21 cellular contexts compared by ENCODE assay signal in the genomic region with DNA sequence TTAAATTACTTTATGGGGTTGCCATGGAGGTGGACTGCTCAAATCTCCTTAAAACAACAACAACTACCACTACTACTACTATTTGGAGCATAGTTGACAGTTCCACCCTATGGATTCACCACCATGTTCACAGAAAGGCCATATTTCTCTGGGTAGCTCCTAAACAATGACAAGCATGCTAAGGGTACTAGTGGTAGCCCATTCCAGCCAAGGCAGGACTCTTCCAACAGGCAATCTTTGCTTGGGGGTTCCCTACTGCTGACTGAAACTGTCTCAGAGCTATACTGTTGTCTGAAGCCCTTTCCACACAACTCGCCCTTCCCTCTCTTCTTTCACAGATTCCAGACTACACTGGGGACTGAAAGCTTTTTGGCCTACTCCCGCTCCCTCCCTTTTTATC.
DNase-seq lines count a peak whose midpoint lies in the region; ATAC-seq, FAIRE-seq and TF ChIP-seq lines count a peak whose summit lies in the region.
"Had no signal": no experiment of that assay in that cellular context is flagged by ENCODE, and none has a peak within 500 bp of the region (broad histone marks: within the 10 kb centered on the region; RNA-seq: fewer than 3 reads in every experiment).

No MANE protein-coding gene starts in this region.

- no peak overlapping the region for H3K14ac ChIP-seq in trophoblast cell (ENCODE audit: low read length)

- no peak overlapping the region for H3K9ac ChIP-seq in trophoblast cell (ENCODE audit: low read length)
- H3K9ac ChIP-seq: BLaER1 treated with 17β-estradiol and CSF1 and Interleukin-3, amounts not matched to agents 10 nM and 100 nM had no signal

- H4K12ac ChIP-seq in trophoblast cell (ENCODE audit: low read depth, low read length), result no peak overlapping the region

- no peak overlapping the region for H2AFZ ChIP-seq in trophoblast cell (ENCODE audit: insufficient read depth, low read length, poor library complexity)

- H3K4ac ChIP-seq in trophoblast cell (ENCODE audit: low read depth, low read length), result no peak overlapping the region

- intact Hi-C loops in vagina (cut with DNase I), result no loop called here

- DNase-seq in bronchial epithelial cell (ENCODE audit: low read depth), result no peak
- peak; percentile 86 to 91 for DNase-seq in trophoblast cell
- DNase-seq in mucosa of gallbladder (ENCODE audit: low spot score), result no peak
- no peak for DNase-seq in vagina (ENCODE audit: extremely low spot score in 2 of 2)
- DNase-seq: AML-193; Caco-2; Calu3; CD4-positive, alpha-beta T cell; CD8-positive, alpha-beta T cell; DMS79 treated with DMSO at 0.1 percent for 48 hours; GF-D8 had no signal

- no peak overlapping the region for H2AK5ac ChIP-seq in trophoblast cell (ENCODE audit: low read length)

- no peak overlapping the region for H4K91ac ChIP-seq in trophoblast cell (ENCODE audit: low read depth, low read length)

- no peak for TF ChIP-seq POLR2A in vagina (IDR thresholded peaks at IDR 0.05)

- peaks cover 2% of the 10 kb centered on the region for H3K79me2 ChIP-seq in trophoblast cell (ENCODE audit: control insufficient read depth, insufficient read depth, low read length, poor library complexity)

- no peak overlapping the region for H4K8ac ChIP-seq in trophoblast cell (ENCODE audit: low read depth, low read length)

- CTCF ChIA-PET in HEK293 (lab: Yijun Ruan, JAX), result interaction anchor here (1.4 to 2.0 kb wide), 2 partner anchors 12 to 106 kb away, joined by 7 to 10 read pairs; no protein-coding TSS in a partner anchor

- peaks cover 8% of the 10 kb centered on the region for H3K4me1 ChIP-seq in HEK293 (ENCODE audit: control insufficient read depth, insufficient read depth, low read length)
- peaks cover 2 to 8% of the 10 kb centered on the region in 2 experiments for H3K4me1 ChIP-seq in trophoblast cell (ENCODE audit: control insufficient read depth in 1 of 2, insufficient read depth in 2 of 2, low read length in 2 of 2)
- H3K4me1 ChIP-seq in vagina, result peaks cover 22% of the 10 kb centered on the region
- H3K4me1 ChIP-seq: Caco-2 had no signal

- H3K4me2 ChIP-seq in trophoblast cell (ENCODE audit: low read length), result no peak overlapping the region
- H3K4me2 ChIP-seq: A549 had no signal

- no peak overlapping the region for H2BK120ac ChIP-seq in trophoblast cell (ENCODE audit: insufficient read depth, low read length, poor library complexity)

- H3K79me1 ChIP-seq in trophoblast cell (ENCODE audit: low read length), result no peaks in the 10 kb centered on the region

- no peak overlapping the region for H3K23ac ChIP-seq in trophoblast cell (ENCODE audit: low read length)

- no CpG with 5 or more reads among the region's 2 CpGs for WGBS in trophoblast cell (ENCODE audit: extremely low coverage, insufficient coverage, insufficient read length)

- peak; percentile 64 for FAIRE-seq in bronchial epithelial cell (lab: Jason Lieb, UNC)
- FAIRE-seq: D721Med, G401.6, GM12891 had no signal

- H3K27me3 ChIP-seq in bronchial epithelial cell (ENCODE audit: control insufficient read depth, insufficient read depth, low read length) (peaks cover 13% of the 10 kb centered on the region), layer of hippocampus (ENCODE audit: control insufficient read depth, insufficient read depth, low read length) (no peaks in the 10 kb centered on the region), trophoblast cell (ENCODE audit: insufficient read depth, low read length) (peaks cover 11% of the 10 kb centered on the region), vagina (no peaks in the 10 kb centered on the region)

- no peak overlapping the region for H2BK12ac ChIP-seq in trophoblast cell (ENCODE audit: low read length)

- H3K36me3 ChIP-seq in HEK293 (ENCODE audit: control insufficient read depth in 2 of 2, insufficient read depth in 1 of 2, low read length in 2 of 2) (no peaks in the 10 kb centered on the region), bronchial epithelial cell (ENCODE audit: control insufficient read depth, insufficient read depth, low read length) (no peaks in the 10 kb centered on the region), trophoblast cell (ENCODE audit: control insufficient read depth in 1 of 2, insufficient read depth in 2 of 2, low read length in 2 of 2) (no peaks in the 10 kb centered on the region), vagina (no peaks in the 10 kb centered on the region)
- H3K36me3 ChIP-seq: BLaER1 treated with 17β-estradiol and CSF1 and Interleukin-3, amounts not matched to agents 10 nM and 100 nM had no signal

- H3K18ac ChIP-seq in trophoblast cell (ENCODE audit: low read length), result no peak overlapping the region

- no peak overlapping the region for H3K27ac ChIP-seq in HEK293 (ENCODE audit: extremely low read depth, low read depth, low read length)
- peak overlapping the region; percentile 58 for H3K27ac ChIP-seq in layer of hippocampus (ENCODE audit: low read depth, low read length)
- no peak overlapping the region for H3K27ac ChIP-seq in trophoblast cell (ENCODE audit: low read depth, low read length)
- H3K27ac ChIP-seq in vagina, result no peak overlapping the region
- H3K27ac ChIP-seq: 22Rv1, A549, C4-2B had no signal

- no peaks in the 10 kb centered on the region for H3K9me3 ChIP-seq in HEK293 (ENCODE audit: control insufficient read depth, insufficient read depth, low read depth, low read length)
- H3K9me3 ChIP-seq in trophoblast cell (ENCODE audit: insufficient read depth, low read depth, low read length), result peaks cover 2% of the 10 kb centered on the region
- no peaks in the 10 kb centered on the region for H3K9me3 ChIP-seq in vagina
- H3K9me3 ChIP-seq: A549, Caco-2 had no signal

- ATAC-seq in GM18867 (IDR thresholded peaks at IDR 0.05; ENCODE audit: unreplicated experiment), result no peak
- ATAC-seq: A549; CD8-positive, alpha-beta T cell had no signal

- POLR2A ChIA-PET in HEK293 (lab: Yijun Ruan, JAX), result no interaction called here

- H3K4me3 ChIP-seq in HEK293 (ENCODE audit: low read depth, low read length) (no peak overlapping the region), bronchial epithelial cell (ENCODE audit: low read depth, low read length) (no peak overlapping the region), trophoblast cell (ENCODE audit: low read depth, low read length) (no peak overlapping the region), vagina (no peak overlapping the region)
- H3K4me3 ChIP-seq: A549; BLaER1 treated with 17β-estradiol and CSF1 and Interleukin-3, amounts not matched to agents 10 nM and 100 nM had no signal

- H2BK5ac ChIP-seq in trophoblast cell (ENCODE audit: low read depth, low read length, poor library complexity), result no peak overlapping the region

- TF ChIP-seq CTCF in HEK293 (tag by site-specific recombination; IDR thresholded peaks at IDR 0.05), result no peak
- TF ChIP-seq CTCF in bronchial epithelial cell (IDR thresholded peaks at IDR 0.05; ENCODE audit: insufficient read depth, low read length, severe bottlenecking), result no peak
- no peak for TF ChIP-seq CTCF in vagina (IDR thresholded peaks at IDR 0.05)

TF ChIP-seq in HEK293, 187 proteins besides CTCF, POLR2A, EP300 and RAD21:
- peak; percentile 80 for TF ChIP-seq PRDM10 (tag by site-specific recombination; IDR thresholded peaks at IDR 0.05)
- TF ChIP-seq, protein P1, sequence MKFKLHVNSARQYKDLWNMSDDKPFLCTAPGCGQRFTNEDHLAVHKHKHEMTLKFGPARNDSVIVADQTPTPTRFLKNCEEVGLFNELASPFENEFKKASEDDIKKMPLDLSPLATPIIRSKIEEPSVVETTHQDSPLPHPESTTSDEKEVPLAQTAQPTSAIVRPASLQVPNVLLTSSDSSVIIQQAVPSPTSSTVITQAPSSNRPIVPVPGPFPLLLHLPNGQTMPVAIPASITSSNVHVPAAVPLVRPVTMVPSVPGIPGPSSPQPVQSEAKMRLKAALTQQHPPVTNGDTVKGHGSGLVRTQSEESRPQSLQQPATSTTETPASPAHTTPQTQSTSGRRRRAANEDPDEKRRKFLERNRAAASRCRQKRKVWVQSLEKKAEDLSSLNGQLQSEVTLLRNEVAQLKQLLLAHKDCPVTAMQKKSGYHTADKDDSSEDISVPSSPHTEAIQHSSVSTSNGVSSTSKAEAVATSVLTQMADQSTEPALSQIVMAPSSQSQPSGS (tag by site-specific recombination; IDR thresholded peaks at IDR 0.05; ENCODE audit: low read depth), result no peak

Comparison
In these comparisons a context has a peak if more than half of its experiments do, and no peak if none do; other contexts are left out.
1. DNase-seq: peak in trophoblast cell (2 of 2); none in bronchial epithelial cell (single experiment), mucosa of gallbladder (single experiment) and vagina (0 of 2).